ENCODE assay signal across 10 cellular contexts in genomic region chr4:47790105-47790504, GRCh38. TPM values are rescaled to one million over a fixed set of nuclear protein-coding genes. Genes with fewer than 3 reads are reported as not detected.
"Had no signal": no experiment of that assay in that cellular context is flagged by ENCODE, and none has a peak within 500 bp of the region (broad histone marks: within the 10 kb centered on the region; RNA-seq: fewer than 3 reads in every experiment).

No MANE protein-coding gene starts in this region.

- FAIRE-seq: HTR-8/SVneo had no signal

- H3K27ac ChIP-seq: GM23248, KMS-11 had no signal

- ATAC-seq: HCT116 had no signal

- H3K4me2 ChIP-seq: KMS-11 had no signal

- H3K36me3 ChIP-seq: HAP-1 had no signal

- H2AFZ ChIP-seq: GM23248 had no signal

- H3K4me3 Mint-ChIP-seq: HFFc6 had no signal

- H3K27ac Mint-ChIP-seq: HFFc6 had no signal

- H3K9me3 ChIP-seq: HAP-1 had no signal

- H3K4me3 ChIP-seq: GM23248, HAP-1 had no signal

- H3K4me1 ChIP-seq: HAP-1 had no signal

- H3K9ac ChIP-seq: GM23248, KMS-11 had no signal

- DNase-seq: GM23248, H7, HFFc6, IMR-90, KBM-7 had no signal

- H3K9me3 Mint-ChIP-seq: HFFc6 had no signal

RNA-seq across cellular contexts. Expression of gene CORIN, which starts 47.8 kb away (rescaled TPM):
- total RNA-seq: HT-29 had no signal
